8 cellular contexts compared by ENCODE assay signal in genomic region chr19:43465468-43466120, GRCh38. TPM values are rescaled to one million over a fixed set of nuclear protein-coding genes. Genes with fewer than 3 reads are reported as not detected.
DNase-seq lines count a peak whose midpoint lies in the region; ATAC-seq and TF ChIP-seq lines count a peak whose summit lies in the region.

TSS of gene LYPD3 (minus strand) at chr19:43465608. CDS start at chr19:43465571, 37 bp downstream.

- H3K4me3 Mint-ChIP-seq in activated naive CD4-positive, alpha-beta T cell treated with anti-CD3 and anti-CD28 coated beads for 36 hours, result peak within 1 kb of the TSS; percentile 94

- H3K4me1 ChIP-seq in upper lobe of left lung, result peaks cover 8 to 26% (median 20%) of the 10 kb centered on the region in 4 donors

- H3K9me3 ChIP-seq in upper lobe of left lung, result no peaks in the 10 kb centered on the region

- DNase-seq in activated naive CD4-positive, alpha-beta T cell treated with anti-CD3 and anti-CD28 coated beads for 36 hours, result no peak
- DNase-seq in activated naive CD4-positive, alpha-beta T cell treated with anti-CD3 and anti-CD28 coated beads, Interleukin-2, amount 50 U/mL, for 72 hours (ENCODE audit: low spot score in 2 of 2), result no peak
- DNase-seq in astrocyte of the spinal cord (ENCODE audit: low read depth, low spot score), result no peak
- peak; percentile 37 for DNase-seq in left kidney (ENCODE audit: low read depth, low spot score)
- peak; percentile 24 to 89 for DNase-seq in upper lobe of left lung
- no peak for DNase-seq in effector CD4-positive, alpha-beta T cell
- no peak for DNase-seq in T-helper 9 cell
- DNase-seq in GM13976 (ENCODE audit: low spot score), result no peak

- no peak for ATAC-seq in activated naive CD4-positive, alpha-beta T cell treated with anti-CD3 and anti-CD28 coated beads, Interleukin-2, amount 50 U/mL, for 72 hours
- ATAC-seq in upper lobe of left lung (ENCODE audit: low FRiP score in 2 of 2), result no peak

- TF ChIP-seq CTCF in astrocyte of the spinal cord (IDR thresholded peaks at IDR 0.05; ENCODE audit: low read depth, low read length) (no peak), upper lobe of left lung (IDR thresholded peaks at IDR 0.05) (no peak), GM13976 (IDR thresholded peaks at IDR 0.05; ENCODE audit: borderline replicate concordance, control extremely low read depth, extremely low read depth, insufficient read depth, missing control alignments) (no peak)

- intact Hi-C loops in activated naive CD4-positive, alpha-beta T cell treated with anti-CD3 and anti-CD28 coated beads for 36 hours (cut with micrococcal nuclease), result loop anchor here (10.0 kb wide), 1 partner anchor 319 kb away; the partner anchor contains the start of gene KCNN4

- H3K27me3 ChIP-seq in upper lobe of left lung, result no peaks in the 10 kb centered on the region

- H3K27ac Mint-ChIP-seq in activated naive CD4-positive, alpha-beta T cell treated with anti-CD3 and anti-CD28 coated beads for 36 hours, result peak within 1 kb of the TSS; percentile 21
- peak within 1 kb of the TSS in 1 of 2 donors; percentile 80 for H3K27ac Mint-ChIP-seq in activated naive CD4-positive, alpha-beta T cell treated with anti-CD3 and anti-CD28 coated beads, Interleukin-2, amount 50 U/mL, for 72 hours

- H3K36me3 ChIP-seq in upper lobe of left lung, result no peaks in the 10 kb centered on the region

- no peak for TF ChIP-seq POLR2A in upper lobe of left lung (IDR thresholded peaks at IDR 0.05)

- 38 to 59% methylated on average over 7 to 24 of the region's 24 CpGs for WGBS in upper lobe of left lung, 2 donors

- peaks cover 56% of the 10 kb centered on the region for H3K4me1 Mint-ChIP-seq in activated naive CD4-positive, alpha-beta T cell treated with anti-CD3 and anti-CD28 coated beads for 36 hours (ENCODE audit: low read depth)

- CTCF ChIA-PET in activated naive CD4-positive, alpha-beta T cell treated with anti-CD3 and anti-CD28 coated beads for 36 hours (lab: Charles Lee), result interaction anchor here (0.6 to 3.8 kb wide), 4 partner anchors 18 to 55 kb away, joined by 3 to 37 read pairs (median 11); no protein-coding TSS in a partner anchor

- in situ Hi-C loops in astrocyte of the spinal cord (cut with HindIII; ENCODE audit: low sequenced_read_pairs), result no loop called here
- in situ Hi-C loops in GM13976 (cut with MboI; ENCODE audit: low sequenced_read_pairs, unreplicated experiment), result no loop called here

- no peaks in the 10 kb centered on the region for H3K27me3 Mint-ChIP-seq in activated naive CD4-positive, alpha-beta T cell treated with anti-CD3 and anti-CD28 coated beads for 36 hours (ENCODE audit: low read depth)

- H3K27ac ChIP-seq in upper lobe of left lung, result peak within 1 kb of the TSS; percentile 74 to 90 (median 80)

- no peaks in the 10 kb centered on the region for H3K9me3 Mint-ChIP-seq in activated naive CD4-positive, alpha-beta T cell treated with anti-CD3 and anti-CD28 coated beads for 36 hours
- H3K9me3 Mint-ChIP-seq in activated naive CD4-positive, alpha-beta T cell treated with anti-CD3 and anti-CD28 coated beads, Interleukin-2, amount 50 U/mL, for 72 hours, result no peaks in the 10 kb centered on the region

- TF ChIP-seq EP300 in upper lobe of left lung (IDR thresholded peaks at IDR 0.05), result no peak

- H3K36me3 Mint-ChIP-seq in activated naive CD4-positive, alpha-beta T cell treated with anti-CD3 and anti-CD28 coated beads for 36 hours (ENCODE audit: low read depth), result no peaks in the 10 kb centered on the region
- peaks cover 0 to 6% of the 10 kb centered on the region in 2 donors for H3K36me3 Mint-ChIP-seq in activated naive CD4-positive, alpha-beta T cell treated with anti-CD3 and anti-CD28 coated beads, Interleukin-2, amount 50 U/mL, for 72 hours

- H3K4me3 ChIP-seq in astrocyte of the spinal cord (ENCODE audit: low read depth, low read length) (peak within 1 kb of the TSS; percentile 71), upper lobe of left lung (peak within 1 kb of the TSS in 3 of 4 donors; percentile 63 to 80 (median 76))

RNA-seq across cellular contexts. Expression of gene LYPD3, which starts in this region (rescaled TPM):
- 1 to 10 TPM; 1.5 to 1.6 TPM for total RNA-seq in activated naive CD4-positive, alpha-beta T cell treated with anti-CD3 and anti-CD28 coated beads for 36 hours
- 1 to 10 TPM; 3.0 to 7.1 TPM for total RNA-seq in activated naive CD4-positive, alpha-beta T cell treated with anti-CD3 and anti-CD28 coated beads, Interleukin-2, amount 50 U/mL, for 72 hours
- total RNA-seq in upper lobe of left lung, result 10 to 100 TPM in 1 of 6 donors, under 1 TPM in 4, not detected in 1; 0.29 to 13.6 (median 0.39) TPM

Comparison
In these comparisons a context has a peak if more than half of its experiments do, and no peak if none do; other contexts are left out.
1. DNase-seq: peak in left kidney (single experiment) and upper lobe of left lung (2 of 2); none in activated naive CD4-positive, alpha-beta T cell treated with anti-CD3 and anti-CD28 coated beads for 36 hours (single experiment), activated naive CD4-positive, alpha-beta T cell treated with anti-CD3 and anti-CD28 coated beads, Interleukin-2, amount 50 U/mL, for 72 hours (0 of 2), astrocyte of the spinal cord (single experiment), effector CD4-positive, alpha-beta T cell (single experiment), T-helper 9 cell (single experiment) and GM13976 (single experiment).